Comparison of ENCODE assay signal across 9 cellular contexts in genomic region chr11:57751676-57752253, GRCh38. TPM values are rescaled to one million over a fixed set of nuclear protein-coding genes. Genes with fewer than 3 reads are reported as not detected.
DNase-seq lines count a peak whose midpoint lies in the region; ATAC-seq and TF ChIP-seq lines count a peak whose summit lies in the region.
"Had no signal": no experiment of that assay in that cellular context is flagged by ENCODE, and none has a peak within 500 bp of the region (broad histone marks: within the 10 kb centered on the region; RNA-seq: fewer than 3 reads in every experiment).

TSS of gene BTBD18 (minus strand) at chr11:57751819. CDS start at chr11:57751188, 631 bp downstream.

- POLR2A ChIA-PET in activated CD4-positive, alpha-beta T cell treated with anti-CD3 and anti-CD28 coated beads for 36 hours (lab: Charles Lee), result interaction anchor here (0.6 to 0.7 kb wide), 2 partner anchors 43 to 983 kb away, joined by 3 to 4 read pairs; no protein-coding TSS in a partner anchor

- H3K4me1 ChIP-seq in vagina, result no peaks in the 10 kb centered on the region

- peak; percentile 58 for TF ChIP-seq CTCF in astrocyte of the cerebellum (IDR thresholded peaks at IDR 0.05; ENCODE audit: low read depth, low read length, missing control alignments)
- peak in 2 of 3 experiments; percentile 10 to 36 for TF ChIP-seq CTCF in vagina (IDR thresholded peaks at IDR 0.05)

- no peak within 1 kb of the TSS for H3K4me3 Mint-ChIP-seq in activated CD4-positive, alpha-beta T cell treated with anti-CD3 and anti-CD28 coated beads for 36 hours
- H3K4me3 Mint-ChIP-seq: activated T-cell treated with anti-CD3 and anti-CD28 coated beads, Interleukin-2, amount 50 U/mL, for 72 hours had no signal

- DNase-seq in activated CD4-positive, alpha-beta T cell treated with anti-CD3 and anti-CD28 coated beads for 36 hours, result peak; percentile 22
- no peak for DNase-seq in activated CD4-positive, alpha-beta T cell treated with anti-CD3 and anti-CD28 coated beads for 1 hour
- DNase-seq in NCI-H146 (lab: John Stamatoyannopoulos, UW) (peak; percentile 38), astrocyte of the cerebellum (ENCODE audit: low read depth) (peak; percentile 33), islet precursor cell (peak; percentile 65), vagina (ENCODE audit: extremely low spot score in 2 of 2) (no peak), DMS79 (lab: John Stamatoyannopoulos, UW) (no peak)
- DNase-seq: activated T-cell treated with anti-CD3 and anti-CD28 coated beads, Interleukin-2, amount 50 U/mL, for 72 hours had no signal

- peaks cover 8% of the 10 kb centered on the region for H3K4me1 Mint-ChIP-seq in activated CD4-positive, alpha-beta T cell treated with anti-CD3 and anti-CD28 coated beads for 36 hours

- peak within 1 kb of the TSS; percentile 59 for H3K27ac Mint-ChIP-seq in activated CD4-positive, alpha-beta T cell treated with anti-CD3 and anti-CD28 coated beads for 36 hours
- H3K27ac Mint-ChIP-seq: activated T-cell treated with anti-CD3 and anti-CD28 coated beads, Interleukin-2, amount 50 U/mL, for 72 hours had no signal

- CTCF ChIA-PET in activated CD4-positive, alpha-beta T cell treated with anti-CD3 and anti-CD28 coated beads for 36 hours (lab: Charles Lee), result interaction anchor here (0.6 to 2.2 kb wide), 3 partner anchors 9 to 49 kb away, joined by 3 to 25 read pairs (median 3); no protein-coding TSS in a partner anchor

- in situ Hi-C loops in astrocyte of the cerebellum (cut with HindIII; ENCODE audit: low sequenced_read_pairs), result no loop called here

- intact Hi-C loops in activated CD4-positive, alpha-beta T cell treated with anti-CD3 and anti-CD28 coated beads for 36 hours (cut with DNase I, micrococcal nuclease), result loop anchor here (1.0 to 2.0 kb wide), 2 partner anchors 49 kb away; no protein-coding TSS in a partner anchor
- intact Hi-C loops in vagina (cut with DNase I), result no loop called here

- ATAC-seq in activated CD4-positive, alpha-beta T cell treated with anti-CD3 and anti-CD28 coated beads for 36 hours, result no peak
- no peak for ATAC-seq in GM18517 (IDR thresholded peaks at IDR 0.05; ENCODE audit: unreplicated experiment)

- no peak for TF ChIP-seq POLR2A in vagina (IDR thresholded peaks at IDR 0.05)

- H3K27ac ChIP-seq in vagina, result no peak within 1 kb of the TSS

- H3K27me3 Mint-ChIP-seq in activated CD4-positive, alpha-beta T cell treated with anti-CD3 and anti-CD28 coated beads for 36 hours, result no peaks in the 10 kb centered on the region

- H3K4me3 ChIP-seq in astrocyte of the cerebellum (ENCODE audit: low read depth, low read length), result no peak within 1 kb of the TSS
- no peak within 1 kb of the TSS for H3K4me3 ChIP-seq in vagina

- no peaks in the 10 kb centered on the region for H3K27me3 ChIP-seq in vagina

- no peaks in the 10 kb centered on the region for H3K9me3 ChIP-seq in vagina

- no peaks in the 10 kb centered on the region for H3K36me3 ChIP-seq in vagina

- H3K36me3 Mint-ChIP-seq in activated CD4-positive, alpha-beta T cell treated with anti-CD3 and anti-CD28 coated beads for 36 hours (ENCODE audit: low read depth), result peaks cover 9% of the 10 kb centered on the region

- H3K9me3 Mint-ChIP-seq in activated CD4-positive, alpha-beta T cell treated with anti-CD3 and anti-CD28 coated beads for 36 hours (ENCODE audit: low read depth), result no peaks in the 10 kb centered on the region
- H3K9me3 Mint-ChIP-seq: activated T-cell treated with anti-CD3 and anti-CD28 coated beads, Interleukin-2, amount 50 U/mL, for 72 hours had no signal

RNA-seq across cellular contexts. Expression of gene BTBD18, which starts in this region (rescaled TPM):
- not detected for total RNA-seq in activated CD4-positive, alpha-beta T cell treated with anti-CD3 and anti-CD28 coated beads for 36 hours
- not detected for total RNA-seq in vagina
- total RNA-seq: activated T-cell treated with anti-CD3 and anti-CD28 coated beads, Interleukin-2, amount 50 U/mL, for 72 hours had no signal

Comparison
In these comparisons a context has a peak if more than half of its experiments do, and no peak if none do; other contexts are left out.
1. Peak in DNase-seq in activated CD4-positive, alpha-beta T cell treated with anti-CD3 and anti-CD28 coated beads for 36 hours; RNA of the gene not detected or under 1 TPM.
2. DNase-seq: peak in NCI-H146 (single experiment), astrocyte of the cerebellum (single experiment) and islet precursor cell (single experiment); none in activated CD4-positive, alpha-beta T cell treated with anti-CD3 and anti-CD28 coated beads for 1 hour (single experiment), vagina (0 of 2) and DMS79 (single experiment).